Comparison of ENCODE assay signal across 25 cellular contexts in genomic region chr2:170466632-170467031, GRCh38.
"Had no signal": no experiment of that assay in that cellular context is flagged by ENCODE, and none has a peak within 500 bp of the region (broad histone marks: within the 10 kb centered on the region; RNA-seq: fewer than 3 reads in every experiment).

No MANE protein-coding gene starts in this region.

- H3K4me3 ChIP-seq: ascending aorta had no signal

- H3K36me3 ChIP-seq: ascending aorta, WERI-Rb-1 had no signal

- H3K27ac ChIP-seq: ascending aorta, WERI-Rb-1 had no signal

- H3K4me1 ChIP-seq: ascending aorta had no signal

- H3K27me3 ChIP-seq: ascending aorta had no signal

- H3K9me3 ChIP-seq: ascending aorta had no signal

- DNase-seq: activated CD4-positive, alpha-beta memory T cell treated with anti-CD3 and anti-CD28 coated beads, Interleukin-2, amount 10 ng/mL, durations not matched to agents 7 days and 5 days; activated CD4-positive, alpha-beta T cell treated with anti-CD3 and anti-CD28 coated beads for 1 hour; activated CD4-positive, alpha-beta T cell treated with anti-CD3 and anti-CD28 coated beads for 36 hours; activated CD4-positive, alpha-beta T cell treated with anti-CD3 and anti-CD28 coated beads for 48 hours; activated CD4-positive, alpha-beta T cell treated with anti-CD3 and anti-CD28 coated beads, Interleukin-2, amount 10 ng/mL, durations not matched to agents 7 days and 5 days; activated CD4-positive, alpha-beta T cell treated with anti-CD3 and anti-CD28 coated beads, Interleukin-2, amount 50 U/mL, for 48 hours; activated CD4-positive, CD25-positive, alpha-beta regulatory T cell; activated CD8-positive, alpha-beta memory T cell treated with anti-CD3 and anti-CD28 coated beads for 24 hours; activated CD8-positive, alpha-beta memory T cell treated with anti-CD3 and anti-CD28 coated beads, Interleukin-2, amount 10 ng/mL, durations not matched to agents 7 days and 5 days; activated CD8-positive, alpha-beta memory T cell treated with anti-CD3 and anti-CD28 coated beads, Interleukin-2, amount 50 U/mL, for 48 hours; activated CD8-positive, alpha-beta T cell treated with anti-CD3 and anti-CD28 coated beads, Interleukin-2, amount 10 ng/mL, durations not matched to agents 7 days and 5 days; activated effector memory CD4-positive, alpha-beta T cell treated with Interleukin-2 at 50 U/mL for 16 hours; activated gamma-delta T cell; activated naive CD4-positive, alpha-beta T cell treated with anti-CD3 and anti-CD28 coated beads, Interleukin-2, amount 10 ng/mL, durations not matched to agents 7 days and 5 days; activated naive CD4-positive, alpha-beta T cell treated with Interleukin-2 at 50 U/mL for 16 hours; activated naive CD8-positive, alpha-beta T cell treated with anti-CD3 and anti-CD28 coated beads, Interleukin-2, amount 10 ng/mL, durations not matched to agents 7 days and 5 days; activated naive CD8-positive, alpha-beta T cell treated with anti-CD3 and anti-CD28 coated beads, Interleukin-2, amount 50 U/mL, for 24 hours; activated T-cell treated with anti-CD3 and anti-CD28 coated beads, Interleukin-2, amount 50 U/mL, for 24 hours; activated T-cell treated with anti-CD3 and anti-CD28 coated beads, Interleukin-2, amount 50 U/mL, for 48 hours; central memory CD4-positive, alpha-beta T cell; T-helper 1 cell; T-helper 2 cell; T-helper 9 cell; WERI-Rb-1 had no signal
